In the genomic region with DNA sequence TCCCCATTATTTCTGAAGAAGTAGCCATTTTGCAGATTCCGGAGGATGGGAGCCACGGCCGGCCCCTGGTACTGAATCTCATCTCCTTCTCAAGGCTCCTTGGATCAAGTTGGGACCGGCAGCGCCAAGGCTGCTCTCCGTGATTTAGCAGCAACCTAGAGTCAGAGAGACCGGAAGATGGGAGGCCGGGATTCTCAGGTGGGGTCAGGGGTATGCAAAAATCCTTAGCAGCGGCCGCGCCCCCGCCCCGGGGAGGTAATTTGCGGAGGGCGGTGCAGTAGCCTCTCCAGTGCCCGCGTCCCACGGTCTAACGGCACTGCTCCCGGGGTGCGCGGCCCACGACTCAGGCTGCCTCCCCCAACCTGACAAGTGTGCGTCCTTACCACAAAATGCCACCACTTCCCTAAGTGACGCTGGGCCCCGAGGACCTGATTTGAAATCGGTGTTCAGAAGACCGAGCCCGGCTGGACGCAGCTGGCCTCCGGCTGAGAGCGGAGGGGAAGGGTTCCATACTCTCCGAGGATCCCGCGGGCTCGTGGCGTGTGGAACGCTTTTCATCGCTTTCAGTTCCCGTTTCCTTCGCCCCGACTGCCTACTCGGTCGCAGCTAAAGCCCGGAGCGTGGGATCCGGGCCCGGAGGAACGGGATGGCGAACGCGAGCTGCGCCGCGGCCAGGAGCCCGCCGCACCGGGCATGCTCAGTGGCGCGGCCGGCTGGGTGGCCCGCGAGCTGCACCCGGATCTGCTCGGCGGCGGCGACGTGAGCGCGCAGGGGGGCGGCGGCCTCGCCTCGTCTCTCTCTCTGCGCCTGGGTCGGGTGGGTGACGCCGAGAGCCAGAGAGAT, we compare ENCODE assay signal across 1 cellular context.
TF ChIP-seq lines count a peak whose summit lies in the region.

A gene with protein sequence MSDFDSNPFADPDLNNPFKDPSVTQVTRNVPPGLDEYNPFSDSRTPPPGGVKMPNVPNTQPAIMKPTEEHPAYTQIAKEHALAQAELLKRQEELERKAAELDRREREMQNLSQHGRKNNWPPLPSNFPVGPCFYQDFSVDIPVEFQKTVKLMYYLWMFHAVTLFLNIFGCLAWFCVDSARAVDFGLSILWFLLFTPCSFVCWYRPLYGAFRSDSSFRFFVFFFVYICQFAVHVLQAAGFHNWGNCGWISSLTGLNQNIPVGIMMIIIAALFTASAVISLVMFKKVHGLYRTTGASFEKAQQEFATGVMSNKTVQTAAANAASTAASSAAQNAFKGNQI (plus strand): TSS at position 787 of the 843 bp plus-strand sequence. CDS start 55 bp downstream, at position 842.

TF ChIP-seq in K562, 482 proteins besides CTCF, POLR2A, EP300 and RAD21 (continued from another document and continues in another):
- TF ChIP-seq GATAD2B (IDR thresholded peaks at IDR 0.05; ENCODE audit: borderline replicate concordance), result peak; percentile 83; the same call in 1 of the 2 replicates
- peak; percentile 15; the same call in 1 of the 2 replicates for TF ChIP-seq NFE2 (IDR thresholded peaks at IDR 0.05; ENCODE audit: low read depth)
- peak; percentile 80; the same call in 1 of the 2 replicates for TF ChIP-seq KLF13 (tag; IDR thresholded peaks at IDR 0.05; ENCODE audit: borderline replicate concordance, low read depth)
- TF ChIP-seq, protein P1, sequence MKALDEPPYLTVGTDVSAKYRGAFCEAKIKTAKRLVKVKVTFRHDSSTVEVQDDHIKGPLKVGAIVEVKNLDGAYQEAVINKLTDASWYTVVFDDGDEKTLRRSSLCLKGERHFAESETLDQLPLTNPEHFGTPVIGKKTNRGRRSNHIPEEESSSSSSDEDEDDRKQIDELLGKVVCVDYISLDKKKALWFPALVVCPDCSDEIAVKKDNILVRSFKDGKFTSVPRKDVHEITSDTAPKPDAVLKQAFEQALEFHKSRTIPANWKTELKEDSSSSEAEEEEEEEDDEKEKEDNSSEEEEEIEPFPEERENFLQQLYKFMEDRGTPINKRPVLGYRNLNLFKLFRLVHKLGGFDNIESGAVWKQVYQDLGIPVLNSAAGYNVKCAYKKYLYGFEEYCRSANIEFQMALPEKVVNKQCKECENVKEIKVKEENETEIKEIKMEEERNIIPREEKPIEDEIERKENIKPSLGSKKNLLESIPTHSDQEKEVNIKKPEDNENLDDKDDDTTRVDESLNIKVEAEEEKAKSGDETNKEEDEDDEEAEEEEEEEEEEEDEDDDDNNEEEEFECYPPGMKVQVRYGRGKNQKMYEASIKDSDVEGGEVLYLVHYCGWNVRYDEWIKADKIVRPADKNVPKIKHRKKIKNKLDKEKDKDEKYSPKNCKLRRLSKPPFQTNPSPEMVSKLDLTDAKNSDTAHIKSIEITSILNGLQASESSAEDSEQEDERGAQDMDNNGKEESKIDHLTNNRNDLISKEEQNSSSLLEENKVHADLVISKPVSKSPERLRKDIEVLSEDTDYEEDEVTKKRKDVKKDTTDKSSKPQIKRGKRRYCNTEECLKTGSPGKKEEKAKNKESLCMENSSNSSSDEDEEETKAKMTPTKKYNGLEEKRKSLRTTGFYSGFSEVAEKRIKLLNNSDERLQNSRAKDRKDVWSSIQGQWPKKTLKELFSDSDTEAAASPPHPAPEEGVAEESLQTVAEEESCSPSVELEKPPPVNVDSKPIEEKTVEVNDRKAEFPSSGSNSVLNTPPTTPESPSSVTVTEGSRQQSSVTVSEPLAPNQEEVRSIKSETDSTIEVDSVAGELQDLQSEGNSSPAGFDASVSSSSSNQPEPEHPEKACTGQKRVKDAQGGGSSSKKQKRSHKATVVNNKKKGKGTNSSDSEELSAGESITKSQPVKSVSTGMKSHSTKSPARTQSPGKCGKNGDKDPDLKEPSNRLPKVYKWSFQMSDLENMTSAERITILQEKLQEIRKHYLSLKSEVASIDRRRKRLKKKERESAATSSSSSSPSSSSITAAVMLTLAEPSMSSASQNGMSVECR (CRISPR knock-in tag; IDR thresholded peaks at IDR 0.05), result peak; percentile 54; the same call in 1 of the 2 replicates
- no peak for TF ChIP-seq SMARCA4 (IDR thresholded peaks at IDR 0.05)
- TF ChIP-seq RBFOX2 (IDR thresholded peaks at IDR 0.05; ENCODE audit: low read depth, low read length), result peak; percentile 94
- 0 out of 2 replicates have a peak, but pooled peaks have one; percentile 23 for TF ChIP-seq SRSF3 (IDR thresholded peaks at IDR 0.05; ENCODE audit: insufficient read depth, low read length)
- 0 out of 2 replicates have a peak, but pooled peaks have one; percentile 8 for TF ChIP-seq TCF7 (IDR thresholded peaks at IDR 0.05; ENCODE audit: borderline replicate concordance)
- peak; percentile 27 for TF ChIP-seq SMAD1 (IDR thresholded peaks at IDR 0.05; ENCODE audit: low read depth, low read length, partially characterized antibody)
- no peak for TF ChIP-seq ZNF174 (CRISPR knock-in tag; IDR thresholded peaks at IDR 0.05)
- TF ChIP-seq PHF20 (IDR thresholded peaks at IDR 0.05; ENCODE audit: partially characterized antibody), result peak; percentile 52
- TF ChIP-seq, protein P2, sequence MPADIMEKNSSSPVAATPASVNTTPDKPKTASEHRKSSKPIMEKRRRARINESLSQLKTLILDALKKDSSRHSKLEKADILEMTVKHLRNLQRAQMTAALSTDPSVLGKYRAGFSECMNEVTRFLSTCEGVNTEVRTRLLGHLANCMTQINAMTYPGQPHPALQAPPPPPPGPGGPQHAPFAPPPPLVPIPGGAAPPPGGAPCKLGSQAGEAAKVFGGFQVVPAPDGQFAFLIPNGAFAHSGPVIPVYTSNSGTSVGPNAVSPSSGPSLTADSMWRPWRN (IDR thresholded peaks at IDR 0.05; ENCODE audit: low read depth), result 0 out of 2 replicates have a peak, but pooled peaks have one; percentile 12
- TF ChIP-seq, protein P3, sequence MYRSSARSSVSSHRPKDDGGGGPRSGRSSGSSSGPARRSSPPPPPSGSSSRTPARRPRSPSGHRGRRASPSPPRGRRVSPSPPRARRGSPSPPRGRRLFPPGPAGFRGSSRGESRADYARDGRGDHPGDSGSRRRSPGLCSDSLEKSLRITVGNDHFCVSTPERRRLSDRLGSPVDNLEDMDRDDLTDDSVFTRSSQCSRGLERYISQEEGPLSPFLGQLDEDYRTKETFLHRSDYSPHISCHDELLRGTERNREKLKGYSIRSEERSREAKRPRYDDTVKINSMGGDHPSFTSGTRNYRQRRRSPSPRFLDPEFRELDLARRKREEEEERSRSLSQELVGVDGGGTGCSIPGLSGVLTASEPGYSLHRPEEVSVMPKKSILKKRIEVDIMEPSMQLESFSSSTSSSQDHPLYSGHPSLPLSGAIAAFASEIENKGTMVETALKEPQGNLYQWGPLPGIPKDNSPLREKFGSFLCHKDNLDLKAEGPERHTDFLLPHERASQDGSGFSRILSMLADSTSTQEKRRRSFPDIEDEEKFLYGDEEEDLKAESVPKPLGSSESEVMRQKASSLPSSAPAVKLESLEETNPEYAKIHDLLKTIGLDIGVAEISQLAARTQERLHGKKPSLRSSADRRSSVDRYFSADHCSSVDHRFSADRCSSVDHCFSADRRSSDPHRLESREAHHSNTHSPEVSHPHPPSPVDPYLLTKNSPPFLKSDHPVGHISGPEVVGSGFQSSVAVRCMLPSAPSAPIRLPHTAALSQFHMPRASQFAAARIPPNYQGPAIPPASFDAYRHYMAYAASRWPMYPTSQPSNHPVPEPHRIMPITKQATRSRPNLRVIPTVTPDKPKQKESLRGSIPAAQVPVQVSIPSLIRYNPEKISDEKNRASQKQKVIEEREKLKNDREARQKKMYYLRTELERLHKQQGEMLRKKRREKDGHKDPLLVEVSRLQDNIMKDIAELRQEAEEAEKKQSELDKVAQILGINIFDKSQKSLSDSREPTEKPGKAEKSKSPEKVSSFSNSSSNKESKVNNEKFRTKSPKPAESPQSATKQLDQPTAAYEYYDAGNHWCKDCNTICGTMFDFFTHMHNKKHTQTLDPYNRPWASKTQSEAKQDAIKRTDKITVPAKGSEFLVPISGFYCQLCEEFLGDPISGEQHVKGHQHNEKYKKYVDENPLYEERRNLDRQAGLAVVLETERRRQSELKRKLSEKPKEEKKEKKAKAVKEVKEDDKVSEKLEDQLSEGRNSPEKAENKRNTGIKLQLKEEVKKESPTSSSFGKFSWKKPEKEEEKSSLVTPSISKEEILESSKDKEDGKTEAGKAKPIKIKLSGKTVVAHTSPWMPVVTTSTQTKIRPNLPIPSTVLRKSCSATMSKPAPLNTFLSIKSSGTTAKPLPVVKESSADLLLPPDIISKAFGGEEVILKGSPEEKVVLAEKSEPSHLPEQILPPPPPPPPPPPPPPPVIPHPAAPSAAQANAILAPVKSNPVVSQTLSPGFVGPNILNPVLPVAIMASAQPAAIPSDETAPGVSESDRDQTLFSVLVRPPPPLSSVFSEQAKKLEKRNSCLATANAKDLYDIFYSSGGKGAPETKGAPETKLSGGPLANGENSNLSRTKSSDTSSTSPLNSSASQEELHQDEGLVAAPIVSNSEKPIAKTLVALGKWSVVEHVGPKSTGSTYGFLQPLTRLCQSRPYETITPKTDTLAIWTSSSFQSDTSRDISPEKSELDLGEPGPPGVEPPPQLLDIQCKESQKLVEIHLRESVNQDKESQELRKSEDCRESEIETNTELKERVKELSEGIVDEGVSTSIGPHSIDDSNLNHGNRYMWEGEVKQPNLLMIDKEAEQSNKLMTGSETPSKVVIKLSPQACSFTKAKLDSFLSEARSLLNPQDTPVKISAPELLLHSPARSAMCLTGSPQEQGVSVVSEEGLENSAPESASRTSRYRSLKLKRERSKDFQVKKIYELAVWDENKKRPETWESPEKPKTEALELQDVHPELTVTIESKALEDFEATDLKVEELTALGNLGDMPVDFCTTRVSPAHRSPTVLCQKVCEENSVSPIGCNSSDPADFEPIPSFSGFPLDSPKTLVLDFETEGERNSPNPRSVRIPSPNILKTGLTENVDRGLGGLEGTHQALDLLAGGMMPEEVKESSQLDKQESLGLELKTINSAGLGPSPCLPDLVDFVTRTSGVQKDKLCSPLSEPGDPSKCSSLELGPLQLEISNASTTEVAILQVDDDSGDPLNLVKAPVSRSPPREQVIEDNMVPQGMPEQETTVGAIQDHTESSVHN (IDR thresholded peaks at IDR 0.05; ENCODE audit: borderline replicate concordance in 1 of 2, low read depth in 1 of 2), result no peak
- peak; percentile 54 for TF ChIP-seq EGR1 (conservative IDR thresholded peaks at IDR 0.05)
- 0 out of 2 replicates have a peak, but pooled peaks have one; percentile 81 for TF ChIP-seq ADNP (tag; IDR thresholded peaks at IDR 0.05)
- TF ChIP-seq TBL1XR1 (IDR thresholded peaks at IDR 0.05; ENCODE audit: low read length in 2 of 2), result peak in 1 of 2 experiments; percentile 39; a peak in 1 of 4 replicates
- TF ChIP-seq ZFX (CRISPR knock-in tag; IDR thresholded peaks at IDR 0.05), result peak; percentile 80
- peak in 1 of 2 experiments; percentile 16; a peak in 1 of 4 replicates for TF ChIP-seq TEAD1 (CRISPR knock-in tag; IDR thresholded peaks at IDR 0.05)
- TF ChIP-seq HDAC1 (IDR thresholded peaks at IDR 0.05), result peak in 1 of 2 experiments; percentile 72; a peak in 2 of 4 replicates
- TF ChIP-seq ZKSCAN1 (IDR thresholded peaks at IDR 0.05; ENCODE audit: low read depth, low read length), result peak; percentile 70
- TF ChIP-seq, protein P4, sequence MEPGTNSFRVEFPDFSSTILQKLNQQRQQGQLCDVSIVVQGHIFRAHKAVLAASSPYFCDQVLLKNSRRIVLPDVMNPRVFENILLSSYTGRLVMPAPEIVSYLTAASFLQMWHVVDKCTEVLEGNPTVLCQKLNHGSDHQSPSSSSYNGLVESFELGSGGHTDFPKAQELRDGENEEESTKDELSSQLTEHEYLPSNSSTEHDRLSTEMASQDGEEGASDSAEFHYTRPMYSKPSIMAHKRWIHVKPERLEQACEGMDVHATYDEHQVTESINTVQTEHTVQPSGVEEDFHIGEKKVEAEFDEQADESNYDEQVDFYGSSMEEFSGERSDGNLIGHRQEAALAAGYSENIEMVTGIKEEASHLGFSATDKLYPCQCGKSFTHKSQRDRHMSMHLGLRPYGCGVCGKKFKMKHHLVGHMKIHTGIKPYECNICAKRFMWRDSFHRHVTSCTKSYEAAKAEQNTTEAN (CRISPR knock-in tag; IDR thresholded peaks at IDR 0.05), result no peak
- TF ChIP-seq XRCC5 (IDR thresholded peaks at IDR 0.05; ENCODE audit: low read depth, low read length), result 0 out of 2 replicates have a peak, but pooled peaks have one; percentile 37
- TF ChIP-seq RBM39 (optimal IDR thresholded peaks at IDR 0.05; ENCODE audit: low read depth, low read length), result peak; percentile 32
- TF ChIP-seq MAZ (CRISPR knock-in tag; conservative IDR thresholded peaks at IDR 0.05 in 1 of 2, IDR thresholded peaks at IDR 0.05 in 1 of 2), result peak; percentile 26 to 81; a peak in 3 of 4 replicates
- no peak for TF ChIP-seq ZNF584 (CRISPR knock-in tag; IDR thresholded peaks at IDR 0.05; ENCODE audit: low read depth)
- peak; percentile 70 for TF ChIP-seq FIP1L1 (IDR thresholded peaks at IDR 0.05; ENCODE audit: low read depth, low read length, poor library complexity, severe bottlenecking)
- TF ChIP-seq SUPT5H (IDR thresholded peaks at IDR 0.05), result peak; percentile 90
- peak; percentile 5; the same call in 1 of the 2 replicates for TF ChIP-seq JUN (IDR thresholded peaks at IDR 0.05; ENCODE audit: borderline replicate concordance, low read depth, low read length)
- TF ChIP-seq JUN (CRISPR knock-in tag; IDR thresholded peaks at IDR 0.05; ENCODE audit: borderline replicate concordance), result no peak
- peak in 1 of 2 experiments; percentile 48; a peak in 1 of 4 replicates for TF ChIP-seq SRF (CRISPR knock-in tag; IDR thresholded peaks at IDR 0.05)
- no peak for TF ChIP-seq WHSC1 (IDR thresholded peaks at IDR 0.05; ENCODE audit: low read length)
- TF ChIP-seq NBN (IDR thresholded peaks at IDR 0.05; ENCODE audit: low read depth), result 0 out of 2 replicates have a peak, but pooled peaks have one; percentile 39
- TF ChIP-seq CBX2 (IDR thresholded peaks at IDR 0.05; ENCODE audit: insufficient read depth, low read length, poor library complexity, severe bottlenecking), result no peak
- peak; percentile 91 for TF ChIP-seq CXXC5 (CRISPR knock-in tag; IDR thresholded peaks at IDR 0.05)
- TF ChIP-seq KDM5B (IDR thresholded peaks at IDR 0.05; ENCODE audit: insufficient replicate concordance, low read depth, low read length), result peak; percentile 62
- peak; percentile 90 for TF ChIP-seq CREM (IDR thresholded peaks at IDR 0.05; ENCODE audit: low read depth)
- peak; percentile 58 for TF ChIP-seq FUS (optimal IDR thresholded peaks at IDR 0.05; ENCODE audit: low read depth, low read length)
- TF ChIP-seq NUFIP1 (IDR thresholded peaks at IDR 0.05; ENCODE audit: partially characterized antibody), result peak; percentile 25
- peak; percentile 93 for TF ChIP-seq TAF1 (IDR thresholded peaks at IDR 0.05; ENCODE audit: control insufficient read depth, extremely low read depth, insufficient read depth, low read length, severe bottlenecking)
- TF ChIP-seq RFX5 (IDR thresholded peaks at IDR 0.05; ENCODE audit: low read depth, low read length), result 0 out of 2 replicates have a peak, but pooled peaks have one; percentile 30
- peak; percentile 28; the same call in 1 of the 2 replicates for TF ChIP-seq RNF2 (IDR thresholded peaks at IDR 0.05)
- peak in 1 of 2 experiments; percentile 29; a peak in 1 of 4 replicates for TF ChIP-seq ETV6 (IDR thresholded peaks at IDR 0.05; ENCODE audit: borderline replicate concordance in 1 of 2, low read depth in 2 of 2, low read length in 1 of 2)
- TF ChIP-seq ETV6 (CRISPR knock-in tag; IDR thresholded peaks at IDR 0.05; ENCODE audit: borderline replicate concordance), result no peak
- TF ChIP-seq CTBP1 (IDR thresholded peaks at IDR 0.05; ENCODE audit: borderline replicate concordance), result peak; percentile 87
- TF ChIP-seq NCOA4 (IDR thresholded peaks at IDR 0.05; ENCODE audit: partially characterized antibody), result no peak
- TF ChIP-seq ZNF57 (CRISPR knock-in tag; IDR thresholded peaks at IDR 0.05), result no peak
